In genomic region chr22:30893434-30894370, GRCh38 we compare ENCODE assay signal across 19 cellular contexts.
A peak's percentile ranks its signal among the peaks of the same experiment; 100 is the strongest.
DNase-seq lines count a peak whose midpoint lies in the region; ATAC-seq and TF ChIP-seq lines count a peak whose summit lies in the region.
"Had no signal": no experiment of that assay in that cellular context is flagged by ENCODE, and none has a peak within 500 bp of the region (broad histone marks: within the 10 kb centered on the region; RNA-seq: fewer than 3 reads in every experiment).

No MANE protein-coding gene starts in this region.

- H3K27me3 Mint-ChIP-seq in T-helper 17 cell (no peaks in the 10 kb centered on the region), type B pancreatic cell (no peaks in the 10 kb centered on the region)
- H3K27me3 Mint-ChIP-seq in activated CD4-positive, alpha-beta memory T cell treated with anti-CD3 and anti-CD28 coated beads for 36 hours = no peaks in the 10 kb centered on the region

- CTCF ChIA-PET in activated CD4-positive, alpha-beta memory T cell treated with anti-CD3 and anti-CD28 coated beads for 36 hours (lab: Charles Lee) = interaction anchor here (0.9 to 5.2 kb wide), 3 partner anchors 11 to 139 kb away, joined by 3 to 22 read pairs (median 3); no protein-coding TSS in a partner anchor

- H3K4me3 Mint-ChIP-seq in T-helper 17 cell (peak overlapping the region; percentile 50), type B pancreatic cell (no peak overlapping the region)
- no peak overlapping the region for H3K4me3 Mint-ChIP-seq in activated CD4-positive, alpha-beta memory T cell treated with anti-CD3 and anti-CD28 coated beads for 36 hours

- H3K27ac Mint-ChIP-seq in T-helper 17 cell (peak overlapping the region; percentile 81), type B pancreatic cell (no peak overlapping the region)
- H3K27ac Mint-ChIP-seq in activated CD4-positive, alpha-beta memory T cell treated with anti-CD3 and anti-CD28 coated beads for 36 hours = no peak overlapping the region

- ATAC-seq in T-helper 17 cell = peak; percentile 18

- H3K9me3 Mint-ChIP-seq in type B pancreatic cell = no peaks in the 10 kb centered on the region
- H3K9me3 Mint-ChIP-seq in activated CD4-positive, alpha-beta memory T cell treated with anti-CD3 and anti-CD28 coated beads for 36 hours = no peaks in the 10 kb centered on the region

- POLR2A ChIA-PET in activated CD4-positive, alpha-beta memory T cell treated with anti-CD3 and anti-CD28 coated beads for 36 hours (lab: Charles Lee) = no interaction called here

- H3K4me1 Mint-ChIP-seq in T-helper 17 cell (peaks cover 29% of the 10 kb centered on the region), type B pancreatic cell (ENCODE audit: unreplicated experiment) (peaks cover 13% of the 10 kb centered on the region)
- H3K4me1 Mint-ChIP-seq in activated CD4-positive, alpha-beta memory T cell treated with anti-CD3 and anti-CD28 coated beads for 36 hours (ENCODE audit: low read depth) = peaks cover 25% of the 10 kb centered on the region

- H3K36me3 Mint-ChIP-seq in T-helper 17 cell (ENCODE audit: low read depth) (no peaks in the 10 kb centered on the region), type B pancreatic cell (peaks cover 8% of the 10 kb centered on the region)
- H3K36me3 Mint-ChIP-seq in activated CD4-positive, alpha-beta memory T cell treated with anti-CD3 and anti-CD28 coated beads for 36 hours = no peaks in the 10 kb centered on the region

- H3K9me3 ChIP-seq in T-helper 17 cell (ENCODE audit: control insufficient read depth, low read length, poor library complexity, severe bottlenecking) = no peaks in the 10 kb centered on the region
- H3K9me3 ChIP-seq: BE2C, thoracic aorta had no signal

- TF ChIP-seq CTCF in type B pancreatic cell (conservative IDR thresholded peaks at IDR 0.05) = no peak

- intact Hi-C loops in activated CD4-positive, alpha-beta memory T cell treated with anti-CD3 and anti-CD28 coated beads for 36 hours (cut with micrococcal nuclease) = no loop called here

- DNase-seq in stimulated activated CD4-positive, alpha-beta T cell treated with anti-CD3 and anti-CD28 coated beads, Interleukin-2, amount 100 ng/mL, for 24 hours = peak; percentile 12 to 17
- DNase-seq in stimulated activated CD4-positive, alpha-beta T cell treated with anti-CD3 and anti-CD28 coated beads, Interleukin-12 subunit alpha, Interleukin-12 subunit beta, amount 100 ng/mL, for 4 hours = no peak
- DNase-seq in T-helper 17 cell (no peak), islet precursor cell (peak; percentile 46), type B pancreatic cell (ENCODE audit: extremely low spot score, unreplicated experiment) (peak; percentile 59), AML-193 (lab: John Stamatoyannopoulos, UW) (no peak), NCI-H2196 treated with DMSO at 0.1 percent for 48 hours (lab: John Stamatoyannopoulos, UW; ENCODE audit: unreplicated experiment) (no peak)
- DNase-seq in activated CD4-positive, alpha-beta memory T cell treated with anti-CD3 and anti-CD28 coated beads for 36 hours = no peak
- DNase-seq: BE2C; DMS53; Kasumi-1; mammary epithelial cell; NCI-H1417 treated with DMSO at 0.1 percent for 48 hours; NCI-H69; OCI-M1; SHP77 treated with DMSO at 0.1 percent for 48 hours; stimulated activated CD4-positive, alpha-beta T cell treated with anti-CD3 and anti-CD28 coated beads, Interleukin-4, amount 100 ng/mL, for 4 hours; T-helper 9 cell had no signal

Comparison
In these comparisons a context has a peak if more than half of its experiments do, and no peak if none do; other contexts are left out.
1. DNase-seq: peak in stimulated activated CD4-positive, alpha-beta T cell treated with anti-CD3 and anti-CD28 coated beads, Interleukin-2, amount 100 ng/mL, for 24 hours (2 of 2), islet precursor cell (single experiment) and type B pancreatic cell (single experiment); none in stimulated activated CD4-positive, alpha-beta T cell treated with anti-CD3 and anti-CD28 coated beads, Interleukin-12 subunit alpha, Interleukin-12 subunit beta, amount 100 ng/mL, for 4 hours (single experiment), T-helper 17 cell (0 of 3), activated CD4-positive, alpha-beta memory T cell treated with anti-CD3 and anti-CD28 coated beads for 36 hours (single experiment), AML-193 (0 of 2) and NCI-H2196 treated with DMSO at 0.1 percent for 48 hours (single experiment).